25 cellular contexts compared by ENCODE assay signal in genomic region chr10:76543655-76544054, GRCh38.
DNase-seq lines count a peak whose midpoint lies in the region; ATAC-seq, FAIRE-seq and TF ChIP-seq lines count a peak whose summit lies in the region.
"Had no signal": no experiment of that assay in that cellular context is flagged by ENCODE, and none has a peak within 500 bp of the region (broad histone marks: within the 10 kb centered on the region; RNA-seq: fewer than 3 reads in every experiment).

No MANE protein-coding gene starts in this region.

- H3K4me3 Mint-ChIP-seq in astrocyte (ENCODE audit: unreplicated experiment), result no peak overlapping the region
- H3K4me3 Mint-ChIP-seq: activated CD4-positive, alpha-beta memory T cell treated with anti-CD3 and anti-CD28 coated beads, Interleukin-2, amount 10 ng/mL, durations not matched to agents 7 days and 5 days; HFFc6; T-helper 1 cell treated with Interleukin-12 subunit alpha and Interleukin-12 subunit beta and Interleukin-4 antibody, amounts not matched to agents 30 μg/mL and 1 μg/mL, for 36 hours had no signal

- H3K4me3 ChIP-seq in astrocyte (ENCODE audit: insufficient read depth, low read depth, low read length) (no peak overlapping the region), fibroblast of the aortic adventitia (ENCODE audit: low read depth, low read length) (no peak overlapping the region), esophagus squamous epithelium (no peak overlapping the region), lower lobe of right lung (no peak overlapping the region)
- H3K4me3 ChIP-seq: colonic mucosa, prostate gland, suprapubic skin had no signal

- H3K4me1 ChIP-seq in astrocyte (ENCODE audit: insufficient read depth, low read length) (peaks cover 16% of the 10 kb centered on the region), esophagus squamous epithelium (peaks cover 0 to 15% (median 2%) of the 10 kb centered on the region in 3 donors), lower lobe of right lung (peaks cover 8% of the 10 kb centered on the region)
- H3K4me1 ChIP-seq: colonic mucosa, prostate gland had no signal

- peak overlapping the region; percentile 5 for H2AFZ ChIP-seq in astrocyte (ENCODE audit: low read depth, low read length)

- peak overlapping the region; percentile 52 for H3K4me2 ChIP-seq in astrocyte (ENCODE audit: low read length)

- 76 to 94% methylated on average over 2 to 4 of the region's 4 CpGs for WGBS in esophagus squamous epithelium, 2 donors

- peak; percentile 20 for FAIRE-seq in astrocyte (lab: Jason Lieb, UNC)
- FAIRE-seq: endometrium, frontal cortex had no signal

- intact Hi-C loops in sciatic nerve (cut with DNase I) (no loop called here), esophagus squamous epithelium (cut with DNase I) (no loop called here), lower lobe of right lung (cut with DNase I) (no loop called here)

- ATAC-seq in sciatic nerve (peak; percentile 46), lower lobe of right lung (no peak), HG03571 (IDR thresholded peaks at IDR 0.05; ENCODE audit: unreplicated experiment) (no peak)

- H3K9me3 ChIP-seq in astrocyte (ENCODE audit: insufficient read depth, low read depth, low read length) (no peaks in the 10 kb centered on the region), esophagus squamous epithelium (no peaks in the 10 kb centered on the region), lower lobe of right lung (no peaks in the 10 kb centered on the region)
- H3K9me3 ChIP-seq: colonic mucosa, prostate gland, suprapubic skin had no signal

- H3K27me3 ChIP-seq in astrocyte (ENCODE audit: insufficient read depth, low read length) (no peaks in the 10 kb centered on the region), esophagus squamous epithelium (no peaks in the 10 kb centered on the region), lower lobe of right lung (ENCODE audit: low read depth) (no peaks in the 10 kb centered on the region)
- H3K27me3 ChIP-seq: colonic mucosa, suprapubic skin had no signal

- H4K20me1 ChIP-seq in astrocyte (ENCODE audit: insufficient read depth, low read length), result no peaks in the 10 kb centered on the region

- no peaks in the 10 kb centered on the region for H3K27me3 Mint-ChIP-seq in astrocyte (ENCODE audit: low read depth, unreplicated experiment)
- H3K27me3 Mint-ChIP-seq: activated CD4-positive, alpha-beta memory T cell treated with anti-CD3 and anti-CD28 coated beads, Interleukin-2, amount 10 ng/mL, durations not matched to agents 7 days and 5 days had no signal

- DNase-seq in EL, result peak; percentile 63
- DNase-seq in astrocyte (ENCODE audit: low read depth), result peak; percentile 77
- DNase-seq in fibroblast of the aortic adventitia (ENCODE audit: low read depth), result peak; percentile 63
- no peak for DNase-seq in sciatic nerve (ENCODE audit: low spot score)
- DNase-seq in esophagus squamous epithelium (lab: John Stamatoyannopoulos, UW), result no peak
- no peak for DNase-seq in lower lobe of right lung
- DNase-seq: activated CD4-positive, alpha-beta memory T cell treated with anti-CD3 and anti-CD28 coated beads, Interleukin-2, amount 10 ng/mL, durations not matched to agents 7 days and 5 days; activated naive CD4-positive, alpha-beta T cell treated with Interleukin-2 at 50 U/mL for 16 hours; anterior cingulate cortex; colonic mucosa; COR-L47; HFFc6; KBM-7; midbrain; NCI-H1105 treated with DMSO at 0.1 percent for 48 hours; NCI-H2107; NCI-H524 treated with DMSO at 0.1 percent for 48 hours; OCI-M1; SHP77 had no signal

- H3K4me1 Mint-ChIP-seq in astrocyte (ENCODE audit: low read depth, unreplicated experiment), result peaks cover 10% of the 10 kb centered on the region
- H3K4me1 Mint-ChIP-seq: activated CD4-positive, alpha-beta memory T cell treated with anti-CD3 and anti-CD28 coated beads, Interleukin-2, amount 10 ng/mL, durations not matched to agents 7 days and 5 days had no signal

- H3K9me3 Mint-ChIP-seq in astrocyte (ENCODE audit: unreplicated experiment), result no peaks in the 10 kb centered on the region
- H3K9me3 Mint-ChIP-seq: activated CD4-positive, alpha-beta memory T cell treated with anti-CD3 and anti-CD28 coated beads, Interleukin-2, amount 10 ng/mL, durations not matched to agents 7 days and 5 days; HFFc6; T-helper 1 cell treated with Interleukin-12 subunit alpha and Interleukin-12 subunit beta and Interleukin-4 antibody, amounts not matched to agents 30 μg/mL and 1 μg/mL, for 36 hours had no signal

- H3K9ac ChIP-seq in astrocyte (ENCODE audit: low read length), result no peak overlapping the region

- H3K79me2 ChIP-seq in astrocyte (ENCODE audit: insufficient read depth, low read length), result no peaks in the 10 kb centered on the region

- no peak for TF ChIP-seq POLR2A in esophagus squamous epithelium (IDR thresholded peaks at IDR 0.05)

- no peaks in the 10 kb centered on the region for H3K36me3 ChIP-seq in astrocyte (ENCODE audit: insufficient read depth, low read length)
- no peaks in the 10 kb centered on the region for H3K36me3 ChIP-seq in esophagus squamous epithelium
- no peaks in the 10 kb centered on the region for H3K36me3 ChIP-seq in lower lobe of right lung
- H3K36me3 ChIP-seq: colonic mucosa, prostate gland, suprapubic skin had no signal

- H3K27ac ChIP-seq in astrocyte (ENCODE audit: low read depth, low read length) (peak overlapping the region; percentile 49), esophagus squamous epithelium (no peak overlapping the region), lower lobe of right lung (no peak overlapping the region)
- H3K27ac ChIP-seq: colonic mucosa, prostate gland, suprapubic skin had no signal

- TF ChIP-seq CTCF in astrocyte (IDR thresholded peaks at IDR 0.05; ENCODE audit: insufficient read depth, low read depth, low read length) (no peak), fibroblast of the aortic adventitia (IDR thresholded peaks at IDR 0.05; ENCODE audit: insufficient read depth, low read length) (no peak), esophagus squamous epithelium (IDR thresholded peaks at IDR 0.05) (no peak), lower lobe of right lung (IDR thresholded peaks at IDR 0.05) (no peak)

- H3K36me3 Mint-ChIP-seq in astrocyte (ENCODE audit: low read depth, unreplicated experiment), result no peaks in the 10 kb centered on the region

- peak overlapping the region; percentile 35 for H3K27ac Mint-ChIP-seq in astrocyte (ENCODE audit: unreplicated experiment)
- H3K27ac Mint-ChIP-seq: activated CD4-positive, alpha-beta memory T cell treated with anti-CD3 and anti-CD28 coated beads, Interleukin-2, amount 10 ng/mL, durations not matched to agents 7 days and 5 days; HFFc6; T-helper 1 cell treated with Interleukin-12 subunit alpha and Interleukin-12 subunit beta and Interleukin-4 antibody, amounts not matched to agents 30 μg/mL and 1 μg/mL, for 36 hours had no signal

Comparison
In these comparisons a context has a peak if more than half of its experiments do, and no peak if none do; other contexts are left out.
1. DNase-seq: peak in EL (single experiment), astrocyte (single experiment) and fibroblast of the aortic adventitia (single experiment); none in sciatic nerve (single experiment), esophagus squamous epithelium (single experiment) and lower lobe of right lung (single experiment).